In genomic region chrX:55011294-55011693, GRCh38 we compare ENCODE assay signal across 10 cellular contexts. TPM values are rescaled to one million over a fixed set of nuclear protein-coding genes. Genes with fewer than 3 reads are reported as not detected.
DNase-seq lines count a peak whose midpoint lies in the region; ATAC-seq and TF ChIP-seq lines count a peak whose summit lies in the region.
"Had no signal": no experiment of that assay in that cellular context is flagged by ENCODE, and none has a peak within 500 bp of the region (broad histone marks: within the 10 kb centered on the region; RNA-seq: fewer than 3 reads in every experiment).

No MANE protein-coding gene starts in this region.

- no peaks in the 10 kb centered on the region for H3K79me2 ChIP-seq in Loucy (ENCODE audit: insufficient read depth, low read length)

- in situ Hi-C loops in brain microvascular endothelial cell (cut with HindIII; ENCODE audit: low pct_ligation_motif_present, low sequenced_read_pairs): no loop called here

- H3F3A ChIP-seq in Loucy (ENCODE audit: low read depth): no peaks in the 10 kb centered on the region

- H3K4me1 Mint-ChIP-seq in mesothelial cell of epicardium: peaks cover 17% of the 10 kb centered on the region
- H3K4me1 Mint-ChIP-seq in activated T-cell treated with anti-CD3 and anti-CD28 coated beads, Interleukin-2, amount 50 U/mL, for 72 hours (ENCODE audit: low read depth): peaks cover 5% of the 10 kb centered on the region
- peaks cover 10% of the 10 kb centered on the region for H3K4me1 Mint-ChIP-seq in activated naive CD4-positive, alpha-beta T cell treated with anti-CD3 and anti-CD28 coated beads, Interleukin-2, amount 10 ng/mL, durations not matched to agents 7 days and 5 days

- H3K27ac Mint-ChIP-seq in mesothelial cell of epicardium: no peak overlapping the region
- no peak overlapping the region for H3K27ac Mint-ChIP-seq in activated T-cell treated with anti-CD3 and anti-CD28 coated beads, Interleukin-2, amount 50 U/mL, for 72 hours
- no peak overlapping the region for H3K27ac Mint-ChIP-seq in activated naive CD4-positive, alpha-beta T cell treated with anti-CD3 and anti-CD28 coated beads, Interleukin-2, amount 10 ng/mL, durations not matched to agents 7 days and 5 days

- DNase-seq in EH (ENCODE audit: low read depth): peak; percentile 3
- no peak for DNase-seq in brain microvascular endothelial cell
- no peak for DNase-seq in mesothelial cell of epicardium (ENCODE audit: low spot score in 2 of 2, unreplicated experiment in 2 of 2)
- no peak for DNase-seq in NCI-H187 (lab: John Stamatoyannopoulos, UW)
- DNase-seq in activated T-cell treated with anti-CD3 and anti-CD28 coated beads, Interleukin-2, amount 50 U/mL, for 72 hours: no peak
- DNase-seq in activated naive CD4-positive, alpha-beta T cell treated with anti-CD3 and anti-CD28 coated beads, Interleukin-2, amount 10 ng/mL, durations not matched to agents 7 days and 5 days: no peak
- DNase-seq: nucleus accumbens had no signal

- no peaks in the 10 kb centered on the region for H3K27me3 Mint-ChIP-seq in mesothelial cell of epicardium (ENCODE audit: low read depth)
- no peaks in the 10 kb centered on the region for H3K27me3 Mint-ChIP-seq in activated T-cell treated with anti-CD3 and anti-CD28 coated beads, Interleukin-2, amount 50 U/mL, for 72 hours (ENCODE audit: low read depth)
- no peaks in the 10 kb centered on the region for H3K27me3 Mint-ChIP-seq in activated naive CD4-positive, alpha-beta T cell treated with anti-CD3 and anti-CD28 coated beads, Interleukin-2, amount 10 ng/mL, durations not matched to agents 7 days and 5 days

- TF ChIP-seq CTCF in Loucy (conservative IDR thresholded peaks at IDR 0.05; ENCODE audit: low read length) (peak; percentile 43), brain microvascular endothelial cell (IDR thresholded peaks at IDR 0.05; ENCODE audit: low read depth, low read length, missing control alignments) (peak; percentile 30), mesothelial cell of epicardium (IDR thresholded peaks at IDR 0.05; ENCODE audit: unreplicated experiment) (peak; percentile 65)

- H3K27me3 ChIP-seq in Loucy (ENCODE audit: insufficient read depth, low read length, poor library complexity, severe bottlenecking) (no peaks in the 10 kb centered on the region), brain microvascular endothelial cell (replicated peaks) (no peaks in the 10 kb centered on the region)

- H3K4me2 ChIP-seq in Loucy (ENCODE audit: low read depth, low read length, poor library complexity, severe bottlenecking): no peak overlapping the region

- no peak overlapping the region for H3K4me3 ChIP-seq in Loucy (ENCODE audit: low read length, poor library complexity, severe bottlenecking)
- no peak overlapping the region for H3K4me3 ChIP-seq in brain microvascular endothelial cell (ENCODE audit: low read depth, low read length)
- H3K4me3 ChIP-seq: thoracic aorta had no signal

- no peak overlapping the region for H3K4me3 Mint-ChIP-seq in mesothelial cell of epicardium
- H3K4me3 Mint-ChIP-seq in activated T-cell treated with anti-CD3 and anti-CD28 coated beads, Interleukin-2, amount 50 U/mL, for 72 hours: no peak overlapping the region
- no peak overlapping the region for H3K4me3 Mint-ChIP-seq in activated naive CD4-positive, alpha-beta T cell treated with anti-CD3 and anti-CD28 coated beads, Interleukin-2, amount 10 ng/mL, durations not matched to agents 7 days and 5 days

- no peaks in the 10 kb centered on the region for H4K20me1 ChIP-seq in Loucy (ENCODE audit: insufficient read depth, low read length, poor library complexity, severe bottlenecking)

- no peak overlapping the region for H2AFZ ChIP-seq in Loucy (ENCODE audit: low read length)

- H3K9ac ChIP-seq in Loucy (ENCODE audit: low read depth, low read length, poor library complexity, severe bottlenecking): no peak overlapping the region

- H3K9me3 ChIP-seq in Loucy (ENCODE audit: insufficient read depth, low read depth, low read length): no peaks in the 10 kb centered on the region
- H3K9me3 ChIP-seq: thoracic aorta had no signal

- H3K36me3 ChIP-seq in Loucy (ENCODE audit: insufficient read depth, low read length) (peaks cover 1% of the 10 kb centered on the region; the same call in 1 of the 2 replicates), brain microvascular endothelial cell (replicated peaks) (no peaks in the 10 kb centered on the region)
- H3K36me3 ChIP-seq: thoracic aorta had no signal

- no peaks in the 10 kb centered on the region for H3K9me2 ChIP-seq in Loucy (replicated peaks; ENCODE audit: low read depth, low read length)

- no peak for ATAC-seq in GM18870 (IDR thresholded peaks at IDR 0.05; ENCODE audit: unreplicated experiment)
- no peak for ATAC-seq in activated T-cell treated with anti-CD3 and anti-CD28 coated beads, Interleukin-2, amount 50 U/mL, for 72 hours (replicated peaks in 1 of 2)

- CTCF ChIA-PET in activated naive CD4-positive, alpha-beta T cell treated with anti-CD3 and anti-CD28 coated beads, Interleukin-2, amount 10 ng/mL, durations not matched to agents 7 days and 5 days (lab: Charles Lee): interaction anchor here (0.8 kb wide), 1 partner anchor 119 kb away, joined by 3 read pairs; no protein-coding TSS in a partner anchor

- H3K36me3 Mint-ChIP-seq in mesothelial cell of epicardium: peaks cover 4% of the 10 kb centered on the region
- H3K36me3 Mint-ChIP-seq in activated T-cell treated with anti-CD3 and anti-CD28 coated beads, Interleukin-2, amount 50 U/mL, for 72 hours (ENCODE audit: insufficient read depth in 2 of 2): peaks cover 0 to 3% of the 10 kb centered on the region in 2 donors
- peaks cover 10% of the 10 kb centered on the region for H3K36me3 Mint-ChIP-seq in activated naive CD4-positive, alpha-beta T cell treated with anti-CD3 and anti-CD28 coated beads, Interleukin-2, amount 10 ng/mL, durations not matched to agents 7 days and 5 days

- no peaks in the 10 kb centered on the region for H3K4me1 ChIP-seq in Loucy (ENCODE audit: insufficient read depth, low read length, poor library complexity, severe bottlenecking)

- no peak overlapping the region for H3K27ac ChIP-seq in brain microvascular endothelial cell
- H3K27ac ChIP-seq: thoracic aorta had no signal

- H3K9me3 Mint-ChIP-seq in mesothelial cell of epicardium: peaks cover 8% of the 10 kb centered on the region
- H3K9me3 Mint-ChIP-seq in activated T-cell treated with anti-CD3 and anti-CD28 coated beads, Interleukin-2, amount 50 U/mL, for 72 hours: no peaks in the 10 kb centered on the region
- H3K9me3 Mint-ChIP-seq in activated naive CD4-positive, alpha-beta T cell treated with anti-CD3 and anti-CD28 coated beads, Interleukin-2, amount 10 ng/mL, durations not matched to agents 7 days and 5 days: no peaks in the 10 kb centered on the region

RNA-seq across cellular contexts. Expression of gene APEX2, which starts 11.1 kb away (rescaled TPM):
- 13.5 to 17.2 TPM (median 15.7 TPM) in 3 replicates for total RNA-seq in mesothelial cell of epicardium
- 10 to 100 TPM; 21.3 to 26.6 TPM for total RNA-seq in activated T-cell treated with anti-CD3 and anti-CD28 coated beads, Interleukin-2, amount 50 U/mL, for 72 hours

RNA-seq across cellular contexts. Expression of gene PFKFB1, which starts 17.3 kb away (rescaled TPM):
- 0.83 to 1.1 TPM (median 1.1 TPM) in 3 replicates for total RNA-seq in mesothelial cell of epicardium
- 1 to 10 TPM; 1.6 TPM for total RNA-seq in activated T-cell treated with anti-CD3 and anti-CD28 coated beads, Interleukin-2, amount 50 U/mL, for 72 hours
- total RNA-seq: thoracic aorta had no signal

RNA-seq across cellular contexts. Expression of gene ALAS2, which starts 19.5 kb away (rescaled TPM):
- not detected in 3 replicates for total RNA-seq in mesothelial cell of epicardium
- total RNA-seq in activated T-cell treated with anti-CD3 and anti-CD28 coated beads, Interleukin-2, amount 50 U/mL, for 72 hours: not detected
